Comparison of ENCODE assay signal across 8 cellular contexts in genomic region chr17:65987988-65988387, GRCh38.
DNase-seq lines count a peak whose midpoint lies in the region; ATAC-seq and TF ChIP-seq lines count a peak whose summit lies in the region.

No MANE protein-coding gene starts in this region.

- H3K4me3 ChIP-seq in colonic mucosa = no peak overlapping the region

- no peak overlapping the region for H3K9ac ChIP-seq in colonic mucosa (ENCODE audit: low read depth in 2 of 2, low read length in 2 of 2)

- no peaks in the 10 kb centered on the region for H3K4me1 ChIP-seq in colonic mucosa

- peak; percentile 21 to 52 for DNase-seq in NCI-H526 (lab: John Stamatoyannopoulos, UW)
- DNase-seq in NCI-H526 treated with DMSO at 0.1 percent for 48 hours (lab: John Stamatoyannopoulos, UW) = no peak
- DNase-seq in NCI-H2081 (lab: John Stamatoyannopoulos, UW) = peak; percentile 48 to 71
- DNase-seq in colonic mucosa = peak; percentile 49
- DNase-seq in pulmonary artery endothelial cell (ENCODE audit: low read depth, low spot score) = peak; percentile 4
- no peak for DNase-seq in caudate nucleus (lab: John Stamatoyannopoulos, UW)
- DNase-seq in DMS79 treated with DMSO at 0.1 percent for 48 hours (lab: John Stamatoyannopoulos, UW) = no peak

- intact Hi-C loops in colonic mucosa (cut with DNase I) = loop anchor here (5.0 to 10.0 kb wide), 3 partner anchors 177 to 756 kb away; no protein-coding TSS in a partner anchor

- H3K36me3 ChIP-seq in colonic mucosa = no peaks in the 10 kb centered on the region

- no peaks in the 10 kb centered on the region for H3K27me3 ChIP-seq in colonic mucosa

- no peaks in the 10 kb centered on the region for H3K9me3 ChIP-seq in colonic mucosa

- TF ChIP-seq CTCF in colonic mucosa (IDR thresholded peaks at IDR 0.05) = peak; percentile 52

- H3K27ac ChIP-seq in colonic mucosa (no peak overlapping the region), caudate nucleus (ENCODE audit: low read depth, low read length) (no peak overlapping the region)

- no peak for ATAC-seq in HG03039 (IDR thresholded peaks at IDR 0.05; ENCODE audit: unreplicated experiment)

Comparison
In these comparisons a context has a peak if more than half of its experiments do, and no peak if none do; other contexts are left out.
1. DNase-seq: peak in NCI-H526 (2 of 2), NCI-H2081 (2 of 2), colonic mucosa (single experiment) and pulmonary artery endothelial cell (single experiment); none in NCI-H526 treated with DMSO at 0.1 percent for 48 hours (single experiment), caudate nucleus (0 of 61) and DMS79 treated with DMSO at 0.1 percent for 48 hours (single experiment).